8 cellular contexts compared by ENCODE assay signal in the genomic region with DNA sequence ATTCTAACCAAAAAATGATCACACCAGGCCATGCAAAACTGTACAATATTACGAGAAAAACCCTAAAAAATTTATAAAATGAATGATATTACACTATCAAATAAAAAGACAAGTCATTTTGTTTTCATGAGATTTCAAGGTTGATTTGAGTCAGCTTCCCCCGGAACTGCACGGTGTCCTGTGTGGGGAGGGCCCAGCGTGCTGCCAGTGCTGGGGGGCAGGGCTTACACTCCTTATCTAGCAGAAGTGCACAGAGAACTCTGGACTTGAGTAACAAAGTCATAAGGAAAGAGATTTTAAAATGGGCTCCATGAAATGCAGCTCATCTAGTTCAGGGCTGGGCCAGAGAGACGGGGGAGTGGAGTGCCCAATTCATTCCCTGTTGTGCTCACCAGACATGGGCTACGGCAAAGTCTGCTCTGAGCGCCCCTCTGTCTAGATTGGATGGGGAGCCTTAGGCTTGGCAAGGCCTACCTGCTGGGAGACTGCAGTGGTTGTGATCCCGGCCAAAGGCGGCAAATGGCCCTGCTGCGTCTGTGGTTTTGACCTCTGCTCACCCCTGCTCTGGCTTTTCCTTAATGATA. TPM values are rescaled to one million over a fixed set of nuclear protein-coding genes. Genes with fewer than 3 reads are reported as not detected.
A peak's percentile ranks its signal among the peaks of the same experiment; 100 is the strongest.
DNase-seq lines count a peak whose midpoint lies in the region; ATAC-seq and TF ChIP-seq lines count a peak whose summit lies in the region.

No MANE protein-coding gene starts in this region.

- H3K4me3 ChIP-seq in neuronal stem cell (ENCODE audit: low read length in 2 of 2), result no peak overlapping the region
- H3K4me3 ChIP-seq in vagina, result no peak overlapping the region

- H3K36me3 ChIP-seq in neuronal stem cell (replicated peaks in 1 of 2; ENCODE audit: control insufficient read depth in 2 of 2, insufficient read depth in 2 of 2, low read length in 2 of 2), result peaks cover 0 to 42% of the 10 kb centered on the region in 2 donors
- H3K36me3 ChIP-seq in vagina, result peaks cover 3 to 21% of the 10 kb centered on the region in 2 donors

- H3K9me3 ChIP-seq in neuronal stem cell (replicated peaks in 1 of 2; ENCODE audit: control insufficient read depth in 2 of 2, insufficient read depth in 1 of 2, low read depth in 1 of 2, low read length in 2 of 2) (peaks cover 0 to 2% of the 10 kb centered on the region in 2 donors), vagina (no peaks in the 10 kb centered on the region)

- TF ChIP-seq CTCF in vagina (IDR thresholded peaks at IDR 0.05), result no peak

- no peaks in the 10 kb centered on the region for H3K27me3 ChIP-seq in neuronal stem cell (ENCODE audit: control insufficient read depth in 3 of 3, insufficient read depth in 3 of 3, low read depth in 1 of 3, low read length in 3 of 3)
- no peaks in the 10 kb centered on the region for H3K27me3 ChIP-seq in vagina

- H3K4me2 ChIP-seq in neuronal stem cell (ENCODE audit: insufficient read depth, low read length, poor library complexity, severe bottlenecking), result no peak overlapping the region

- peaks cover 6 to 18% of the 10 kb centered on the region in 2 donors for H3K4me1 ChIP-seq in neuronal stem cell (ENCODE audit: control insufficient read depth in 2 of 2, insufficient read depth in 1 of 2, low read depth in 1 of 2, low read length in 2 of 2)
- peaks cover 9% of the 10 kb centered on the region for H3K4me1 ChIP-seq in vagina

- no peak overlapping the region for H3K4ac ChIP-seq in neuronal stem cell (ENCODE audit: low read length)

- no peak for TF ChIP-seq POLR2A in vagina (IDR thresholded peaks at IDR 0.05)

- H2AFZ ChIP-seq in neuronal stem cell (ENCODE audit: low read length), result no peak overlapping the region

- no CpG with 5 or more reads among the region's 10 CpGs for WGBS in neuronal stem cell (ENCODE audit: extremely low coverage in 2 of 2, insufficient read length in 2 of 2, insufficient replicate concordance in 1 of 2), 2 donors

- H3K79me1 ChIP-seq in neuronal stem cell (ENCODE audit: low read depth, low read length), result no peaks in the 10 kb centered on the region

- peak; percentile 21 for DNase-seq in NOMO-1 treated with DMSO at 0.1 percent for 48 hours (lab: John Stamatoyannopoulos, UW; ENCODE audit: unreplicated experiment)
- DNase-seq in neuronal stem cell (ENCODE audit: low spot score), result no peak
- no peak for DNase-seq in vagina (ENCODE audit: extremely low spot score in 2 of 2)
- no peak for DNase-seq in NCI-H1048 (lab: John Stamatoyannopoulos, UW)
- no peak for DNase-seq in pons (ENCODE audit: low spot score)

- H2BK15ac ChIP-seq in neuronal stem cell (ENCODE audit: low read length), result no peak overlapping the region

- no peak overlapping the region for H2AK5ac ChIP-seq in neuronal stem cell (ENCODE audit: low read depth, low read length)

- H3K27ac ChIP-seq in angular gyrus (ENCODE audit: low read depth, low read length), result peak overlapping the region; percentile 5
- no peak overlapping the region for H3K27ac ChIP-seq in neuronal stem cell (replicated peaks; ENCODE audit: low read length)
- peak overlapping the region; percentile 7 for H3K27ac ChIP-seq in vagina

- no peak overlapping the region for H3K14ac ChIP-seq in neuronal stem cell (ENCODE audit: low read length)

- H3K23ac ChIP-seq in neuronal stem cell (ENCODE audit: low read depth, low read length, poor library complexity), result peak overlapping the region; percentile 27

- H3K9ac ChIP-seq in neuronal stem cell (ENCODE audit: low read depth, low read length, poor library complexity), result no peak overlapping the region

- ATAC-seq in GM21381 (IDR thresholded peaks at IDR 0.05; ENCODE audit: unreplicated experiment) (peak; percentile 63), HG03045 (IDR thresholded peaks at IDR 0.05; ENCODE audit: unreplicated experiment) (no peak)

- H2BK12ac ChIP-seq in neuronal stem cell (ENCODE audit: low read length), result no peak overlapping the region

- H2BK5ac ChIP-seq in neuronal stem cell (ENCODE audit: low read length), result no peak overlapping the region

- no peak overlapping the region for H4K8ac ChIP-seq in neuronal stem cell (ENCODE audit: low read depth, low read length)

- intact Hi-C loops in vagina (cut with DNase I), result no loop called here

- no peak overlapping the region for H3K18ac ChIP-seq in neuronal stem cell (ENCODE audit: low read length)

- no peak overlapping the region for H2BK120ac ChIP-seq in neuronal stem cell (ENCODE audit: low read depth, low read length)

- no peak overlapping the region for H4K91ac ChIP-seq in neuronal stem cell (ENCODE audit: low read depth, low read length, poor library complexity)

RNA-seq across cellular contexts. Expression of a gene that starts 50.1 kb away (rescaled TPM):
- 9.2 TPM for polyA plus RNA-seq in neuronal stem cell (2013, experiment 1 of 2)
- polyA plus RNA-seq in neuronal stem cell (2013, experiment 2 of 2), result 8.8 TPM
- 44.9 TPM for total RNA-seq in vagina
